In the genomic region with DNA sequence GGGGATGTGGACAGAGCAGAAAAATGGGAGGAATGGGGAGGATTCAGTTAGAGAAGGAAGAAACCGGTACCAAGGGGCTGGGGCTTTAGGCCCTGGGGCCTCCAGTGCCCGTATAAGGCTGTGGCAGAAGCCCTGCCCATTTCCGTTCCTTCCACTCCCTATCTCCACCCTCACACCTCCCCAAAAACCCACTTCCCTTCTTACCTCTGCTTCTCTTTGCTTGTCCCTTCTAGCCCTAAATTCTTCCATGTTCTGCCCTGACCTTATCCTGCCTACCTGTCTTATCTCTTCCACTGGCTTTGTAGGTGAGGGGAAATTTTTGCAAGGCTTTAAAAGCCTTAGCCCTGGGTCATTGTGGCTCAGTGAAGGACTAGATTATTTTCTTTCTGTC, we compare ENCODE assay signal across 6 cellular contexts. TPM values are rescaled to one million over a fixed set of nuclear protein-coding genes. Genes with fewer than 3 reads are reported as not detected.
DNase-seq lines count a peak whose midpoint lies in the region; ATAC-seq, FAIRE-seq and TF ChIP-seq lines count a peak whose summit lies in the region.

No MANE protein-coding gene starts in this region.

- in situ Hi-C loops in HepG2 (cut with HindIII; ENCODE audit: extremely low pct_ligation_motif_present, low pct_unique_long_range_greater_than_20kb), result no loop called here

- H2AFZ ChIP-seq in HepG2 (ENCODE audit: low read length), result no peak overlapping the region

- DNase-seq in HepG2 (ENCODE audit: low spot score) (no peak), right lobe of liver (no peak), uterus (no peak), T1000 (lab: John Stamatoyannopoulos, UW) (no peak)
- DNase-seq in effector memory CD4-positive, alpha-beta T cell, result peak; percentile 33 to 52 (median 34)

- H3K79me2 ChIP-seq in HepG2 (ENCODE audit: insufficient read depth, low read length), result peaks cover 63% of the 10 kb centered on the region

- POLR2A ChIA-PET in HepG2 (lab: Yijun Ruan, JAX), result interaction anchor here (1.6 to 10.0 kb wide), 2 partner anchors 23 to 24 kb away, joined by 6 to 273 read pairs; a partner anchor contains a TSS

- peaks cover 33% of the 10 kb centered on the region for H4K20me1 ChIP-seq in HepG2 (ENCODE audit: insufficient read depth, low read length)

- FAIRE-seq in HepG2 (lab: Jason Lieb, UNC), result no peak

- TF ChIP-seq CTCF in HepG2 (CRISPR knock-in tag; IDR thresholded peaks at IDR 0.05) (no peak), right lobe of liver (IDR thresholded peaks at IDR 0.05) (no peak), uterus (IDR thresholded peaks at IDR 0.05) (no peak)

- BruUV-seq in HepG2 (replicated peaks; lab: Mats Ljungman, UMichigan), result no TSS peak

- peaks cover 18 to 37% of the 10 kb centered on the region in 2 experiments for H3K36me3 ChIP-seq in HepG2 (replicated peaks in 1 of 2; ENCODE audit: control insufficient read depth in 1 of 2, insufficient read depth in 2 of 2, low read length in 2 of 2)
- H3K36me3 ChIP-seq in right lobe of liver, result peaks cover 0 to 37% (median 7%) of the 10 kb centered on the region in 4 donors
- H3K36me3 ChIP-seq in effector memory CD4-positive, alpha-beta T cell (ENCODE audit: control insufficient read depth, insufficient read depth, low read length), result peaks cover 33% of the 10 kb centered on the region
- no peaks in the 10 kb centered on the region for H3K36me3 ChIP-seq in uterus

- no peak overlapping the region for H3K4me2 ChIP-seq in HepG2 (ENCODE audit: low read depth, low read length)

- H3K27me3 ChIP-seq in HepG2 (ENCODE audit: control insufficient read depth in 1 of 2, insufficient read depth in 2 of 2, low read length in 2 of 2), result no peaks in the 10 kb centered on the region; a peak in 1 of 5 replicates
- no peaks in the 10 kb centered on the region for H3K27me3 ChIP-seq in right lobe of liver
- no peaks in the 10 kb centered on the region for H3K27me3 ChIP-seq in effector memory CD4-positive, alpha-beta T cell (replicated peaks; ENCODE audit: control insufficient read depth, insufficient read depth, low read length, poor library complexity, severe bottlenecking)
- H3K27me3 ChIP-seq in uterus, result no peaks in the 10 kb centered on the region

- intact Hi-C loops in HepG2 (cut with micrococcal nuclease; ENCODE audit: unreplicated experiment), result no loop called here
- intact Hi-C loops in right lobe of liver (cut with DNase I), result no loop called here
- intact Hi-C loops in uterus (cut with DNase I; ENCODE audit: low total_unique reads), result no loop called here

- peak overlapping the region; percentile 38 for H3K27ac ChIP-seq in HepG2 (ENCODE audit: extremely low read length, insufficient read depth, low read length)
- peak overlapping the region in 1 of 3 donors; percentile 37 for H3K27ac ChIP-seq in right lobe of liver
- peak overlapping the region; percentile 94 for H3K27ac ChIP-seq in effector memory CD4-positive, alpha-beta T cell (ENCODE audit: insufficient read depth, low read length, poor library complexity, severe bottlenecking)
- H3K27ac ChIP-seq in uterus, result peak overlapping the region; percentile 93 to 98

- ATAC-seq in HepG2, result no peak
- ATAC-seq in right lobe of liver, result no peak
- ATAC-seq in HG02623 (IDR thresholded peaks at IDR 0.05; ENCODE audit: unreplicated experiment), result no peak

- no peak for TF ChIP-seq RAD21 in HepG2 (CRISPR knock-in tag; IDR thresholded peaks at IDR 0.05)

- TF ChIP-seq EP300 in HepG2 (IDR thresholded peaks at IDR 0.05; ENCODE audit: low read depth in 2 of 2, low read length in 2 of 2) (no peak), HepG2 (CRISPR knock-in tag; IDR thresholded peaks at IDR 0.05; ENCODE audit: borderline replicate concordance) (no peak)

- no peak overlapping the region for H3K4me3 ChIP-seq in HepG2 (replicated peaks in 1 of 3; ENCODE audit: insufficient read depth in 1 of 3, low read depth in 2 of 3, low read length in 3 of 3)
- no peak overlapping the region for H3K4me3 ChIP-seq in right lobe of liver
- H3K4me3 ChIP-seq in effector memory CD4-positive, alpha-beta T cell (ENCODE audit: insufficient read depth, low read depth, low read length, poor library complexity, severe bottlenecking), result peak overlapping the region; percentile 46
- no peak overlapping the region for H3K4me3 ChIP-seq in uterus

- WGBS in HepG2 (ENCODE audit: low lambda C conversion rate), result 89% methylated on average over 3 of the region's 3 CpGs
- 30% methylated on average over 2 of the region's 3 CpGs for WGBS in right lobe of liver (ENCODE audit: insufficient coverage, low coverage, low lambda C conversion rate, missing lambda C conversion rate)

- H3K9me3 ChIP-seq in HepG2 (ENCODE audit: low read length) (no peaks in the 10 kb centered on the region), right lobe of liver (no peaks in the 10 kb centered on the region), uterus (no peaks in the 10 kb centered on the region)
- no peaks in the 10 kb centered on the region for H3K9me3 ChIP-seq in effector memory CD4-positive, alpha-beta T cell (ENCODE audit: control insufficient read depth, low read length)

- TF ChIP-seq POLR2A in HepG2 (IDR thresholded peaks at IDR 0.05; ENCODE audit: insufficient read depth in 1 of 2, low read depth in 2 of 2, low read length in 2 of 2) (no peak; a peak in 1 of 4 replicates), right lobe of liver (IDR thresholded peaks at IDR 0.05) (no peak), uterus (IDR thresholded peaks at IDR 0.05) (no peak)

- no peak overlapping the region for H3K9ac ChIP-seq in HepG2 (ENCODE audit: insufficient read depth, low read depth, low read length)

- CTCF ChIA-PET in HepG2 (lab: Yijun Ruan, JAX; ENCODE audit: low intra/inter-chr PET ratio, low total read pairs), result no interaction called here

- H3K4me1 ChIP-seq in HepG2 (ENCODE audit: insufficient read depth, low read length), result peaks cover 38% of the 10 kb centered on the region
- H3K4me1 ChIP-seq in right lobe of liver, result peaks cover 0 to 34% (median 6%) of the 10 kb centered on the region in 4 donors
- H3K4me1 ChIP-seq in effector memory CD4-positive, alpha-beta T cell (ENCODE audit: control insufficient read depth, insufficient read depth, low read length, poor library complexity, severe bottlenecking), result peaks cover 57% of the 10 kb centered on the region
- peaks cover 14 to 22% of the 10 kb centered on the region in 2 donors for H3K4me1 ChIP-seq in uterus

RNA-seq across cellular contexts. Expression of a gene that starts 4.1 kb away (rescaled TPM):
- total RNA-seq in HepG2 (2016; rRNA removed; fragmentation: Illumina TruSeq; extraction: Trizol) (35.7 and 44.1 TPM in 2 replicates), right lobe of liver (10 to 100 TPM; 52.1 to 73.5 (median 57.5) TPM), uterus (100 to 1,000 TPM in 1 of 4 donors, 10 to 100 TPM in 3; 14.8 to 100 (median 53.1) TPM)
- total RNA-seq in HepG2 (2016; cell fraction: cytosol; rRNA removed; fragmentation: Illumina TruSeq; extraction: Trizol; ENCODE audit: low read depth), result 16.6 and 21.0 TPM in 2 replicates
- 35.1 and 40.1 TPM in 2 replicates for total RNA-seq in HepG2 (2016; cell fraction: insoluble cytoplasmic fraction; rRNA removed; fragmentation: Illumina TruSeq; extraction: Trizol)
- 55.7 and 57.0 TPM in 2 replicates for total RNA-seq in HepG2 (2016; cell fraction: membrane; rRNA removed; fragmentation: Illumina TruSeq; extraction: Trizol)
- total RNA-seq in HepG2 (2016; cell fraction: nucleus; rRNA removed; fragmentation: Illumina TruSeq; extraction: Trizol), result 35.7 and 36.1 TPM in 2 replicates
- 45.4 and 49.9 TPM in 2 replicates for polyA plus RNA-seq in HepG2 (2011; rRNA removed)
- polyA plus RNA-seq in HepG2 (2011; cell fraction: cytosol; rRNA removed), result 56.8 and 59.9 TPM in 2 replicates
- polyA plus RNA-seq in HepG2 (2011; cell fraction: nucleus; rRNA removed), result 75.7 and 85.0 TPM in 2 replicates
- polyA plus RNA-seq in HepG2 (2012), result 54.2 and 62.3 TPM in 2 replicates
- 28.1 and 30.9 TPM in 2 replicates for polyA plus RNA-seq in HepG2 (2016; cell fraction: cytosol; fragmentation: Illumina TruSeq; extraction: Trizol; ENCODE audit: low read depth)
- polyA plus RNA-seq in HepG2 (2016; cell fraction: insoluble cytoplasmic fraction; fragmentation: Illumina TruSeq; extraction: Trizol; ENCODE audit: low read depth), result 58.7 and 75.7 TPM in 2 replicates
- 80.2 and 86.8 TPM in 2 replicates for polyA plus RNA-seq in HepG2 (2016; cell fraction: membrane; fragmentation: Illumina TruSeq; extraction: Trizol; ENCODE audit: low read depth)
- polyA plus RNA-seq in HepG2 (2016; cell fraction: nucleus; fragmentation: Illumina TruSeq; extraction: Trizol; ENCODE audit: insufficient read depth, low read depth), result 94.6 and 94.8 TPM in 2 replicates
- polyA minus RNA-seq in HepG2 (2011; rRNA and poly(A)+ RNA removed; ENCODE audit: low replicate concordance), result 83.4 and 279 TPM in 2 replicates
- polyA minus RNA-seq in HepG2 (2011; cell fraction: cytosol; rRNA and poly(A)+ RNA removed), result 40.3 and 46.3 TPM in 2 replicates
- 27.2 and 33.9 TPM in 2 replicates for polyA minus RNA-seq in HepG2 (2011; cell fraction: nucleus; rRNA and poly(A)+ RNA removed)

RNA-seq across cellular contexts. Expression of a gene that starts 4.2 kb away (rescaled TPM):
- total RNA-seq in HepG2 (2016; rRNA removed; fragmentation: Illumina TruSeq; extraction: Trizol) (494 and 520 TPM in 2 replicates), right lobe of liver (1,000 to 10,000 TPM in 1 of 6 experiments, 100 to 1,000 TPM in 5; 221 to 1,037 (median 292) TPM), uterus (100 to 1,000 TPM; 170 to 396 (median 304) TPM)
- total RNA-seq in HepG2 (2016; cell fraction: cytosol; rRNA removed; fragmentation: Illumina TruSeq; extraction: Trizol; ENCODE audit: low read depth), result 274 and 364 TPM in 2 replicates
- 482 and 502 TPM in 2 replicates for total RNA-seq in HepG2 (2016; cell fraction: insoluble cytoplasmic fraction; rRNA removed; fragmentation: Illumina TruSeq; extraction: Trizol)
- total RNA-seq in HepG2 (2016; cell fraction: membrane; rRNA removed; fragmentation: Illumina TruSeq; extraction: Trizol), result 274 and 390 TPM in 2 replicates
- total RNA-seq in HepG2 (2016; cell fraction: nucleus; rRNA removed; fragmentation: Illumina TruSeq; extraction: Trizol), result 166 and 182 TPM in 2 replicates
- 589 and 613 TPM in 2 replicates for polyA plus RNA-seq in HepG2 (2011; rRNA removed)
- 590 and 702 TPM in 2 replicates for polyA plus RNA-seq in HepG2 (2011; cell fraction: cytosol; rRNA removed)
- 303 and 324 TPM in 2 replicates for polyA plus RNA-seq in HepG2 (2011; cell fraction: nucleus; rRNA removed)
- 507 and 533 TPM in 2 replicates for polyA plus RNA-seq in HepG2 (2012)
- 515 and 664 TPM in 2 replicates for polyA plus RNA-seq in HepG2 (2016; cell fraction: cytosol; fragmentation: Illumina TruSeq; extraction: Trizol; ENCODE audit: low read depth)
- 954 and 1,000 TPM in 2 replicates for polyA plus RNA-seq in HepG2 (2016; cell fraction: insoluble cytoplasmic fraction; fragmentation: Illumina TruSeq; extraction: Trizol; ENCODE audit: low read depth)
- polyA plus RNA-seq in HepG2 (2016; cell fraction: membrane; fragmentation: Illumina TruSeq; extraction: Trizol; ENCODE audit: low read depth), result 494 and 571 TPM in 2 replicates
- 485 and 521 TPM in 2 replicates for polyA plus RNA-seq in HepG2 (2016; cell fraction: nucleus; fragmentation: Illumina TruSeq; extraction: Trizol; ENCODE audit: insufficient read depth, low read depth)
- polyA minus RNA-seq in HepG2 (2011; rRNA and poly(A)+ RNA removed; ENCODE audit: low replicate concordance), result 456 and 623 TPM in 2 replicates
- polyA minus RNA-seq in HepG2 (2011; cell fraction: cytosol; rRNA and poly(A)+ RNA removed), result 408 and 605 TPM in 2 replicates
- 126 and 127 TPM in 2 replicates for polyA minus RNA-seq in HepG2 (2011; cell fraction: nucleus; rRNA and poly(A)+ RNA removed)

RNA-seq across cellular contexts. Expression of a gene that starts 4.3 kb away (rescaled TPM):
- total RNA-seq in HepG2 (2016; rRNA removed; fragmentation: Illumina TruSeq; extraction: Trizol) (47.2 and 47.9 TPM in 2 replicates), right lobe of liver (10 to 100 TPM; 32.6 to 64.2 (median 41.0) TPM), uterus (10 to 100 TPM in 3 of 4 donors, 1 to 10 TPM in 1; 9.5 to 58.2 (median 42.9) TPM)
- total RNA-seq in HepG2 (2016; cell fraction: cytosol; rRNA removed; fragmentation: Illumina TruSeq; extraction: Trizol; ENCODE audit: low read depth), result 22.1 and 25.5 TPM in 2 replicates
- 40.6 and 48.7 TPM in 2 replicates for total RNA-seq in HepG2 (2016; cell fraction: insoluble cytoplasmic fraction; rRNA removed; fragmentation: Illumina TruSeq; extraction: Trizol)
- total RNA-seq in HepG2 (2016; cell fraction: membrane; rRNA removed; fragmentation: Illumina TruSeq; extraction: Trizol), result 28.0 and 32.2 TPM in 2 replicates
- total RNA-seq in HepG2 (2016; cell fraction: nucleus; rRNA removed; fragmentation: Illumina TruSeq; extraction: Trizol), result 21.3 and 23.1 TPM in 2 replicates
- polyA plus RNA-seq in HepG2 (2011; rRNA removed), result 35.0 and 35.4 TPM in 2 replicates
- 31.3 and 45.3 TPM in 2 replicates for polyA plus RNA-seq in HepG2 (2011; cell fraction: cytosol; rRNA removed)
- polyA plus RNA-seq in HepG2 (2011; cell fraction: nucleus; rRNA removed), result 41.0 and 42.8 TPM in 2 replicates
- polyA plus RNA-seq in HepG2 (2012), result 19.7 and 27.6 TPM in 2 replicates
- polyA plus RNA-seq in HepG2 (2016; cell fraction: cytosol; fragmentation: Illumina TruSeq; extraction: Trizol; ENCODE audit: low read depth), result 21.7 and 29.8 TPM in 2 replicates
- polyA plus RNA-seq in HepG2 (2016; cell fraction: insoluble cytoplasmic fraction; fragmentation: Illumina TruSeq; extraction: Trizol; ENCODE audit: low read depth), result 44.9 and 50.2 TPM in 2 replicates
- 22.8 and 26.7 TPM in 2 replicates for polyA plus RNA-seq in HepG2 (2016; cell fraction: membrane; fragmentation: Illumina TruSeq; extraction: Trizol; ENCODE audit: low read depth)
- 36.1 and 36.6 TPM in 2 replicates for polyA plus RNA-seq in HepG2 (2016; cell fraction: nucleus; fragmentation: Illumina TruSeq; extraction: Trizol; ENCODE audit: insufficient read depth, low read depth)
- 77.5 and 91.1 TPM in 2 replicates for polyA minus RNA-seq in HepG2 (2011; rRNA and poly(A)+ RNA removed; ENCODE audit: low replicate concordance)
- polyA minus RNA-seq in HepG2 (2011; cell fraction: cytosol; rRNA and poly(A)+ RNA removed), result 17.0 and 18.5 TPM in 2 replicates
- polyA minus RNA-seq in HepG2 (2011; cell fraction: nucleus; rRNA and poly(A)+ RNA removed), result 20.0 and 27.3 TPM in 2 replicates

RNA-seq across cellular contexts. Expression of a gene that starts 6.8 kb away (rescaled TPM):
- 59.8 and 68.2 TPM in 2 replicates for total RNA-seq in HepG2 (2016; rRNA removed; fragmentation: Illumina TruSeq; extraction: Trizol)
- 28.3 and 29.6 TPM in 2 replicates for total RNA-seq in HepG2 (2016; cell fraction: cytosol; rRNA removed; fragmentation: Illumina TruSeq; extraction: Trizol; ENCODE audit: low read depth)
- total RNA-seq in HepG2 (2016; cell fraction: insoluble cytoplasmic fraction; rRNA removed; fragmentation: Illumina TruSeq; extraction: Trizol), result 63.3 and 64.1 TPM in 2 replicates
- total RNA-seq in HepG2 (2016; cell fraction: membrane; rRNA removed; fragmentation: Illumina TruSeq; extraction: Trizol), result 24.9 and 26.4 TPM in 2 replicates
- total RNA-seq in HepG2 (2016; cell fraction: nucleus; rRNA removed; fragmentation: Illumina TruSeq; extraction: Trizol), result 60.8 and 62.5 TPM in 2 replicates
- 51.9 and 69.8 TPM in 2 replicates for polyA plus RNA-seq in HepG2 (2011; rRNA removed)
- polyA plus RNA-seq in HepG2 (2011; cell fraction: cytosol; rRNA removed), result 25.2 and 41.5 TPM in 2 replicates
- polyA plus RNA-seq in HepG2 (2011; cell fraction: nucleus; rRNA removed), result 315 and 418 TPM in 2 replicates
- 30.6 and 32.9 TPM in 2 replicates for polyA plus RNA-seq in HepG2 (2012)
- 29.4 and 30.6 TPM in 2 replicates for polyA plus RNA-seq in HepG2 (2016; cell fraction: cytosol; fragmentation: Illumina TruSeq; extraction: Trizol; ENCODE audit: low read depth)
- polyA plus RNA-seq in HepG2 (2016; cell fraction: insoluble cytoplasmic fraction; fragmentation: Illumina TruSeq; extraction: Trizol; ENCODE audit: low read depth), result 80.8 and 89.8 TPM in 2 replicates
- polyA plus RNA-seq in HepG2 (2016; cell fraction: membrane; fragmentation: Illumina TruSeq; extraction: Trizol; ENCODE audit: low read depth), result 21.3 and 21.5 TPM in 2 replicates
- polyA plus RNA-seq in HepG2 (2016; cell fraction: nucleus; fragmentation: Illumina TruSeq; extraction: Trizol; ENCODE audit: insufficient read depth, low read depth), result 236 and 244 TPM in 2 replicates
- 27.3 and 88.8 TPM in 2 replicates for polyA minus RNA-seq in HepG2 (2011; rRNA and poly(A)+ RNA removed; ENCODE audit: low replicate concordance)
- polyA minus RNA-seq in HepG2 (2011; cell fraction: cytosol; rRNA and poly(A)+ RNA removed), result 6.0 and 7.5 TPM in 2 replicates
- 27.0 and 31.7 TPM in 2 replicates for polyA minus RNA-seq in HepG2 (2011; cell fraction: nucleus; rRNA and poly(A)+ RNA removed)
- 10 to 100 TPM; 54.7 to 69.8 (median 58.7) TPM for total RNA-seq in right lobe of liver
- total RNA-seq in uterus, result 1 to 10 TPM in 3 of 4 donors, not detected in 1; 2.8 to 3.7 (median 3.6) TPM

RNA-seq across cellular contexts. Expression of a gene that starts 12.1 kb away (rescaled TPM):
- not detected in 2 replicates for total RNA-seq in HepG2 (2016; rRNA removed; fragmentation: Illumina TruSeq; extraction: Trizol)
- not detected in 2 replicates for total RNA-seq in HepG2 (2016; cell fraction: cytosol; rRNA removed; fragmentation: Illumina TruSeq; extraction: Trizol; ENCODE audit: low read depth)
- not detected in 2 replicates for total RNA-seq in HepG2 (2016; cell fraction: insoluble cytoplasmic fraction; rRNA removed; fragmentation: Illumina TruSeq; extraction: Trizol)
- total RNA-seq in HepG2 (2016; cell fraction: membrane; rRNA removed; fragmentation: Illumina TruSeq; extraction: Trizol), result not detected in 2 replicates
- total RNA-seq in HepG2 (2016; cell fraction: nucleus; rRNA removed; fragmentation: Illumina TruSeq; extraction: Trizol), result not detected in 2 replicates
- polyA plus RNA-seq in HepG2 (2011; rRNA removed), result not detected in 2 replicates
- polyA plus RNA-seq in HepG2 (2011; cell fraction: cytosol; rRNA removed), result not detected in 2 replicates
- not detected in 2 replicates for polyA plus RNA-seq in HepG2 (2011; cell fraction: nucleus; rRNA removed)
- polyA plus RNA-seq in HepG2 (2012), result 0.35 and 0.58 TPM in 2 replicates
- not detected in 2 replicates for polyA plus RNA-seq in HepG2 (2016; cell fraction: cytosol; fragmentation: Illumina TruSeq; extraction: Trizol; ENCODE audit: low read depth)
- polyA plus RNA-seq in HepG2 (2016; cell fraction: insoluble cytoplasmic fraction; fragmentation: Illumina TruSeq; extraction: Trizol; ENCODE audit: low read depth), result not detected in 2 replicates
- not detected in 2 replicates for polyA plus RNA-seq in HepG2 (2016; cell fraction: membrane; fragmentation: Illumina TruSeq; extraction: Trizol; ENCODE audit: low read depth)
- polyA plus RNA-seq in HepG2 (2016; cell fraction: nucleus; fragmentation: Illumina TruSeq; extraction: Trizol; ENCODE audit: insufficient read depth, low read depth), result not detected in 2 replicates
- polyA minus RNA-seq in HepG2 (2011; rRNA and poly(A)+ RNA removed; ENCODE audit: low replicate concordance), result not detected in 2 replicates
- polyA minus RNA-seq in HepG2 (2011; cell fraction: cytosol; rRNA and poly(A)+ RNA removed), result not detected in 2 replicates
- not detected in 2 replicates for polyA minus RNA-seq in HepG2 (2011; cell fraction: nucleus; rRNA and poly(A)+ RNA removed)
- total RNA-seq in right lobe of liver, result under 1 TPM in 3 of 6 experiments, not detected in 3; 0.13 to 0.20 (median 0.15) TPM
- total RNA-seq in uterus, result not detected

Comparison
In these comparisons a context has a peak if more than half of its experiments do, and no peak if none do; other contexts are left out.
1. DNase-seq: peak in effector memory CD4-positive, alpha-beta T cell (3 of 3); none in HepG2 (single experiment), right lobe of liver (0 of 3), uterus (0 of 2) and T1000 (single experiment).